In genomic region chr3:64392001-64392400, GRCh38 we compare ENCODE assay signal across 18 cellular contexts.
A peak's percentile ranks its signal among the peaks of the same experiment; 100 is the strongest.
DNase-seq lines count a peak whose midpoint lies in the region; ATAC-seq, FAIRE-seq and TF ChIP-seq lines count a peak whose summit lies in the region.
"Had no signal": no experiment of that assay in that cellular context is flagged by ENCODE, and none has a peak within 500 bp of the region (broad histone marks: within the 10 kb centered on the region; RNA-seq: fewer than 3 reads in every experiment).

No MANE protein-coding gene starts in this region.

- H3K4me3 Mint-ChIP-seq in chondrocyte (ENCODE audit: unreplicated experiment) = no peak overlapping the region
- H3K4me3 Mint-ChIP-seq in mesothelial cell of epicardium = no peak overlapping the region
- H3K4me3 Mint-ChIP-seq in activated naive CD4-positive, alpha-beta T cell treated with anti-CD3 and anti-CD28 coated beads, Interleukin-2, amount 10 ng/mL, durations not matched to agents 7 days and 5 days = no peak overlapping the region
- H3K4me3 Mint-ChIP-seq in activated CD4-positive, alpha-beta T cell treated with anti-CD3 and anti-CD28 coated beads for 36 hours = no peak overlapping the region
- H3K4me3 Mint-ChIP-seq: CD14-positive monocyte had no signal

- peaks cover 0 to 5% of the 10 kb centered on the region in 2 experiments; a peak in 2 of 4 replicates for H3K4me1 ChIP-seq in SK-N-SH (ENCODE audit: control insufficient read depth in 1 of 2, insufficient read depth in 2 of 2, low read depth in 1 of 2, low read length in 1 of 2)

- H3K36me3 ChIP-seq in SK-N-SH (replicated peaks in 1 of 2; ENCODE audit: control insufficient read depth in 1 of 2, insufficient read depth in 2 of 2, low read length in 1 of 2) = no peaks in the 10 kb centered on the region

- H3K4me1 Mint-ChIP-seq in chondrocyte (ENCODE audit: low read depth) (peaks cover 52% of the 10 kb centered on the region), mesothelial cell of epicardium (peaks cover 15% of the 10 kb centered on the region)
- H3K4me1 Mint-ChIP-seq in activated naive CD4-positive, alpha-beta T cell treated with anti-CD3 and anti-CD28 coated beads, Interleukin-2, amount 10 ng/mL, durations not matched to agents 7 days and 5 days = no peaks in the 10 kb centered on the region
- no peaks in the 10 kb centered on the region for H3K4me1 Mint-ChIP-seq in activated CD4-positive, alpha-beta T cell treated with anti-CD3 and anti-CD28 coated beads for 36 hours
- H3K4me1 Mint-ChIP-seq: CD14-positive monocyte had no signal

- POLR2A ChIA-PET in SK-N-SH (lab: Yijun Ruan, JAX) = no interaction called here
- POLR2A ChIA-PET in activated CD4-positive, alpha-beta T cell treated with anti-CD3 and anti-CD28 coated beads for 36 hours (lab: Charles Lee) = no interaction called here

- H3K36me3 Mint-ChIP-seq in chondrocyte (ENCODE audit: low read depth) = no peaks in the 10 kb centered on the region
- no peaks in the 10 kb centered on the region for H3K36me3 Mint-ChIP-seq in mesothelial cell of epicardium
- H3K36me3 Mint-ChIP-seq in activated naive CD4-positive, alpha-beta T cell treated with anti-CD3 and anti-CD28 coated beads, Interleukin-2, amount 10 ng/mL, durations not matched to agents 7 days and 5 days = no peaks in the 10 kb centered on the region
- H3K36me3 Mint-ChIP-seq in activated CD4-positive, alpha-beta T cell treated with anti-CD3 and anti-CD28 coated beads for 36 hours (ENCODE audit: low read depth) = no peaks in the 10 kb centered on the region
- H3K36me3 Mint-ChIP-seq: CD14-positive monocyte had no signal

- H3K27me3 ChIP-seq in SK-N-SH (ENCODE audit: insufficient read depth) = no peaks in the 10 kb centered on the region

- 86% methylated on average over 6 of the region's 6 CpGs for WGBS in SK-N-SH (ENCODE audit: low lambda C conversion rate)

- no peak overlapping the region for H3K27ac ChIP-seq in SK-N-SH (ENCODE audit: low read depth in 2 of 2, low read length in 1 of 2)

- H2AFZ ChIP-seq in SK-N-SH (ENCODE audit: low read depth) = no peak overlapping the region

- no peaks in the 10 kb centered on the region for H3K79me2 ChIP-seq in SK-N-SH (ENCODE audit: insufficient read depth)

- intact Hi-C loops in activated CD4-positive, alpha-beta T cell treated with anti-CD3 and anti-CD28 coated beads for 36 hours (cut with DNase I, micrococcal nuclease) = no loop called here

- H3K9me3 Mint-ChIP-seq in chondrocyte (ENCODE audit: low read depth) = peaks cover 2% of the 10 kb centered on the region
- H3K9me3 Mint-ChIP-seq in mesothelial cell of epicardium = no peaks in the 10 kb centered on the region
- H3K9me3 Mint-ChIP-seq in activated naive CD4-positive, alpha-beta T cell treated with anti-CD3 and anti-CD28 coated beads, Interleukin-2, amount 10 ng/mL, durations not matched to agents 7 days and 5 days = no peaks in the 10 kb centered on the region
- no peaks in the 10 kb centered on the region for H3K9me3 Mint-ChIP-seq in activated CD4-positive, alpha-beta T cell treated with anti-CD3 and anti-CD28 coated beads for 36 hours (ENCODE audit: low read depth)

- peak; percentile 41 for FAIRE-seq in D721Med (lab: Jason Lieb, UNC)
- FAIRE-seq: A204.1 had no signal

- H3K27me3 Mint-ChIP-seq in chondrocyte (ENCODE audit: low read depth) (no peaks in the 10 kb centered on the region), mesothelial cell of epicardium (ENCODE audit: low read depth) (no peaks in the 10 kb centered on the region)
- H3K27me3 Mint-ChIP-seq in activated naive CD4-positive, alpha-beta T cell treated with anti-CD3 and anti-CD28 coated beads, Interleukin-2, amount 10 ng/mL, durations not matched to agents 7 days and 5 days = peaks cover 9% of the 10 kb centered on the region
- H3K27me3 Mint-ChIP-seq in activated CD4-positive, alpha-beta T cell treated with anti-CD3 and anti-CD28 coated beads for 36 hours = no peaks in the 10 kb centered on the region

- H3K27ac Mint-ChIP-seq in chondrocyte (ENCODE audit: unreplicated experiment) (peak overlapping the region; percentile 62), mesothelial cell of epicardium (peak overlapping the region; percentile 34)
- no peak overlapping the region for H3K27ac Mint-ChIP-seq in activated naive CD4-positive, alpha-beta T cell treated with anti-CD3 and anti-CD28 coated beads, Interleukin-2, amount 10 ng/mL, durations not matched to agents 7 days and 5 days
- H3K27ac Mint-ChIP-seq in activated CD4-positive, alpha-beta T cell treated with anti-CD3 and anti-CD28 coated beads for 36 hours = no peak overlapping the region
- H3K27ac Mint-ChIP-seq: CD14-positive monocyte had no signal

- DNase-seq in D721Med (ENCODE audit: insufficient read length, low spot score) (no peak), SK-N-SH (no peak), chondrocyte (ENCODE audit: low spot score) (no peak), mesothelial cell of epicardium (ENCODE audit: low spot score in 2 of 2, unreplicated experiment in 2 of 2) (no peak), SKM-1 (lab: John Stamatoyannopoulos, UW; ENCODE audit: unreplicated experiment) (no peak), hepatic stellate cell (ENCODE audit: low spot score) (no peak)
- no peak for DNase-seq in activated naive CD4-positive, alpha-beta T cell treated with anti-CD3 and anti-CD28 coated beads, Interleukin-2, amount 10 ng/mL, durations not matched to agents 7 days and 5 days
- DNase-seq in activated CD4-positive, alpha-beta T cell treated with anti-CD3 and anti-CD28 coated beads for 36 hours = no peak
- DNase-seq: AML-193; COR-L47; DMS153; H7; NCI-H187; NCI-H446 treated with DMSO at 0.1 percent for 48 hours; NK-92 treated with Interleukin-12 subunit alpha and Interleukin-12 subunit beta, amount 100 ng/mL, for 24 hours; SHP77 treated with DMSO at 0.1 percent for 48 hours had no signal

- TF ChIP-seq CTCF in D721Med (IDR thresholded peaks at IDR 0.05; ENCODE audit: insufficient read depth, missing control alignments) (no peak), SK-N-SH (IDR thresholded peaks at IDR 0.05) (no peak), chondrocyte (IDR thresholded peaks at IDR 0.05) (no peak), mesothelial cell of epicardium (IDR thresholded peaks at IDR 0.05; ENCODE audit: unreplicated experiment) (no peak)

- no peaks in the 10 kb centered on the region for H3K9me3 ChIP-seq in SK-N-SH

- no peaks in the 10 kb centered on the region for H3K9me2 ChIP-seq in SK-N-SH

- H3K4me2 ChIP-seq in SK-N-SH = no peak overlapping the region

- no peak overlapping the region for H3K4me3 ChIP-seq in SK-N-SH (ENCODE audit: low read depth in 2 of 2, low read length in 1 of 2)

- no peaks in the 10 kb centered on the region for H3F3A ChIP-seq in SK-N-SH (replicated peaks; ENCODE audit: insufficient read depth)

- no peak for TF ChIP-seq RAD21 in SK-N-SH (IDR thresholded peaks at IDR 0.05; ENCODE audit: low read length)

- TF ChIP-seq EP300 in SK-N-SH (IDR thresholded peaks at IDR 0.05; ENCODE audit: borderline replicate concordance in 1 of 2, low read depth in 1 of 2, low read length in 1 of 2) = no peak

- no peak for ATAC-seq in activated CD4-positive, alpha-beta T cell treated with anti-CD3 and anti-CD28 coated beads for 36 hours

- CTCF ChIA-PET in SK-N-SH (lab: Yijun Ruan, JAX) = interaction anchor here (1.0 to 2.2 kb wide), 5 partner anchors 14 to 369 kb away, joined by 4 to 8 read pairs (median 6); no protein-coding TSS in a partner anchor
- CTCF ChIA-PET in activated naive CD4-positive, alpha-beta T cell treated with anti-CD3 and anti-CD28 coated beads, Interleukin-2, amount 10 ng/mL, durations not matched to agents 7 days and 5 days (lab: Charles Lee) = no interaction called here
- CTCF ChIA-PET in activated CD4-positive, alpha-beta T cell treated with anti-CD3 and anti-CD28 coated beads for 36 hours (lab: Charles Lee) = no interaction called here

- no peaks in the 10 kb centered on the region for H4K20me1 ChIP-seq in SK-N-SH (ENCODE audit: insufficient read depth)

- no peak overlapping the region for H3K9ac ChIP-seq in SK-N-SH

TF ChIP-seq in SK-N-SH, 30 proteins besides CTCF, POLR2A, EP300 and RAD21:
- no peak for TF ChIP-seq FOXM1 (IDR thresholded peaks at IDR 0.05; ENCODE audit: low read depth)
- peak; percentile 11; the same call in 1 of the 2 replicates for TF ChIP-seq TCF12 (IDR thresholded peaks at IDR 0.05)
- TF ChIP-seq FOSL2 (IDR thresholded peaks at IDR 0.05; ENCODE audit: borderline replicate concordance, low read depth) = no peak

Comparison
In these comparisons a context has a peak if more than half of its experiments do, and no peak if none do; other contexts are left out.
1. H3K27ac Mint-ChIP-seq: peak in chondrocyte (single experiment) and mesothelial cell of epicardium (single experiment); none in activated naive CD4-positive, alpha-beta T cell treated with anti-CD3 and anti-CD28 coated beads, Interleukin-2, amount 10 ng/mL, durations not matched to agents 7 days and 5 days (single experiment) and activated CD4-positive, alpha-beta T cell treated with anti-CD3 and anti-CD28 coated beads for 36 hours (single experiment).